Comparison of ENCODE assay signal across 13 cellular contexts in the genomic region with DNA sequence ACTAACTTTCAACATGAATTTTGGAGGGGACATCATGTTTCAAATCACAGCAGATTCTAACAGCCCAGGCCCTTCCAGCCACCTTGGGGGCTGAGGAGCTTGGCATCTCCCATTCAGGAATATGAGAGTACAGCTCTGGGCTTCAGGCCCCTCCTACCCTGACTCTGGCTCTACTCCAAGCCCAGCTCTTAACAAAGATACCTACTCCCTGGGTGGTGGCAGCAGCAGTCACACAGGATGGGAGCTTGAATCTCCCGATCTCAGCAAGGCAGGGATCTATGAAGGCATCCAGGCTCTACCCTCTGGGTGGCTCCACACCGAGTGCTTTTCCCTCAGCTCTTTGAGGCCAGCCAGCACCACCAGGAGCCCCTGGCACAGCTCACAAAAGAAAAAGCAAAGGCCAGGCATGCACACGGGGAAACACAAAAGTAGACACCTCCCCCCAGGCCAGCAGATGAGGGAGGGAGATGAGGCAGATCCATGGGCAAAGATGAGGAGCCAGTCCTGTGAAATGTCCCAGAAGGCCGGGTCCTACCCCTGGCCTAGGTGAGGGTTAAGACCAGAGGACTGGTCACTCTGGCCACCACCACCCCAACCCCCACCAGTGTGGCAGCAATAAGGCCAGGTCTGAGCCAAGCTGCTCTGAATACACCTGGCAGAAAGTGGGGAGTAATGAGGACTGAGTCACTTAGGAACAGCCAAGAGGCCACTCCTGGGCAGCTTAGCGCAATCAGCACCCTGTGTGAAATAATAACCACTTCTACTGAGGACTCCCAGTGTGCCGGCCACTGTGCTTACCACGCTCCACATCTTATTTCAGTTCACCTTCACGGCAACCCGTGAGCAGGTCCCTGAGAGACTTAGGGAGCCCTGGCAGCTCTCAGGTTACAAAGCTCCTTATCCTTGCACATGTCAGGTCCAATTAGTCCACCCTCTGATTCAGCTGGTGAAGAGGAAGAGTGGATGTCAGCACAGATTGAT. TPM values are rescaled to one million over a fixed set of nuclear protein-coding genes. Genes with fewer than 3 reads are reported as not detected.
DNase-seq lines count a peak whose midpoint lies in the region; ATAC-seq and TF ChIP-seq lines count a peak whose summit lies in the region.
"Had no signal": no experiment of that assay in that cellular context is flagged by ENCODE, and none has a peak within 500 bp of the region (broad histone marks: within the 10 kb centered on the region; RNA-seq: fewer than 3 reads in every experiment).

No MANE protein-coding gene starts in this region.

- no peaks in the 10 kb centered on the region for H3K4me1 ChIP-seq in Panc1 (ENCODE audit: control insufficient read depth, insufficient read depth, low read length)
- no peaks in the 10 kb centered on the region for H3K4me1 ChIP-seq in smooth muscle cell (ENCODE audit: low read depth)

- H2AFZ ChIP-seq in smooth muscle cell (ENCODE audit: low read depth), result no peak overlapping the region

- no peaks in the 10 kb centered on the region for H3F3A ChIP-seq in smooth muscle cell (ENCODE audit: low read depth)

- no TSS peak for BruUV-seq in Panc1 (replicated peaks; lab: Mats Ljungman, UMichigan)

- WGBS in smooth muscle cell (ENCODE audit: low lambda C conversion rate), result 80% methylated on average over 9 of the region's 9 CpGs

- intact Hi-C loops in Panc1 (cut with micrococcal nuclease; ENCODE audit: unreplicated experiment), result no loop called here

- H3K4me2 ChIP-seq in smooth muscle cell, result no peak overlapping the region

- H3K27ac ChIP-seq in Panc1 (ENCODE audit: low read length), result no peak overlapping the region
- no peak overlapping the region for H3K27ac ChIP-seq in smooth muscle cell (ENCODE audit: low read depth)
- H3K27ac ChIP-seq: 22Rv1 had no signal

- CTCF ChIA-PET in Panc1 (lab: Charles Lee), result interaction anchor here (0.5 to 0.7 kb wide), 2 partner anchors 11 to 47 kb away, joined by 4 read pairs; no protein-coding TSS in a partner anchor

- DNase-seq in DMS53 (lab: John Stamatoyannopoulos, UW) (peak; percentile 26), DMS53 treated with DMSO at 0.1 percent for 48 hours (lab: John Stamatoyannopoulos, UW; ENCODE audit: unreplicated experiment) (no peak), NCI-H1105 (lab: John Stamatoyannopoulos, UW) (peak; percentile 28), Panc1 (ENCODE audit: low read depth, low spot score) (no peak), mesenteric fat pad (ENCODE audit: low spot score) (peak; percentile 72), A172 (ENCODE audit: low spot score) (no peak), smooth muscle cell (lab: John Stamatoyannopoulos, UW; ENCODE audit: unreplicated experiment) (no peak)
- DNase-seq: central memory CD4-positive, alpha-beta T cell; EL had no signal

- H3K9me3 ChIP-seq in Panc1 (ENCODE audit: control insufficient read depth, insufficient read depth, low read depth, low read length) (no peaks in the 10 kb centered on the region), smooth muscle cell (replicated peaks; ENCODE audit: low read depth) (no peaks in the 10 kb centered on the region)

- H3K4me3 ChIP-seq in Panc1 (ENCODE audit: low read depth in 2 of 2, low read length in 2 of 2) (no peak overlapping the region), smooth muscle cell (no peak overlapping the region)

- H4K20me1 ChIP-seq in smooth muscle cell (ENCODE audit: low read depth), result no peaks in the 10 kb centered on the region

- TF ChIP-seq CTCF in Panc1 (IDR thresholded peaks at IDR 0.05) (no peak), smooth muscle cell (IDR thresholded peaks at IDR 0.05; ENCODE audit: borderline replicate concordance, insufficient read depth, poor library complexity, severe bottlenecking) (no peak)

- in situ Hi-C loops in Panc1 (cut with HindIII; ENCODE audit: low pct_unique_long_range_greater_than_20kb, low sequenced_read_pairs), result no loop called here

- no peak overlapping the region for H3K9ac ChIP-seq in smooth muscle cell (ENCODE audit: low read depth)

- POLR2A ChIA-PET in Panc1 (lab: Charles Lee), result interaction anchor here (0.6 kb wide), 1 partner anchor 25 kb away, joined by 4 read pairs; no protein-coding TSS in a partner anchor

- peaks cover 6% of the 10 kb centered on the region for H3K27me3 ChIP-seq in Panc1 (ENCODE audit: control insufficient read depth, insufficient read depth, low read length)
- H3K27me3 ChIP-seq in smooth muscle cell (ENCODE audit: low read depth), result peaks cover 22% of the 10 kb centered on the region

- ATAC-seq in Panc1 (peak; percentile 31; the same call in 1 of the 2 replicates), GM18867 (IDR thresholded peaks at IDR 0.05; ENCODE audit: unreplicated experiment) (no peak)

- no peaks in the 10 kb centered on the region for H3K79me2 ChIP-seq in smooth muscle cell (ENCODE audit: low read depth)

- H3K36me3 ChIP-seq in Panc1 (ENCODE audit: control insufficient read depth, insufficient read depth, low read length), result no peaks in the 10 kb centered on the region
- no peaks in the 10 kb centered on the region for H3K36me3 ChIP-seq in smooth muscle cell (ENCODE audit: low read depth)

RNA-seq across cellular contexts. Expression of a gene that starts 24.3 kb away (rescaled TPM):
- total RNA-seq in Panc1 (2021; ENCODE audit: unreplicated experiment) (not detected), mesenteric fat pad (not detected), smooth muscle cell (1.3 and 2.4 TPM in 2 replicates)
- polyA plus RNA-seq in Panc1 (2012; ENCODE audit: insufficient read length), result not detected
- not detected in 2 replicates for total RNA-seq in A172 (2014; rRNA removed; shearing (Covaris generic))
- polyA plus RNA-seq in smooth muscle cell, result 0.46 and 1.5 TPM in 2 replicates
- total RNA-seq: temporal lobe had no signal
- polyA plus RNA-seq: IgD-negative memory B cell had no signal

RNA-seq across cellular contexts. Expression of a gene that starts 37.8 kb away (rescaled TPM):
- total RNA-seq in Panc1 (2021; ENCODE audit: unreplicated experiment) (not detected), mesenteric fat pad (not detected), smooth muscle cell (0.36 TPM in 1 of 2 replicates, not detected in the other)
- not detected for polyA plus RNA-seq in Panc1 (2012; ENCODE audit: insufficient read length)
- not detected in 2 replicates for total RNA-seq in A172 (2014; rRNA removed; shearing (Covaris generic))
- polyA plus RNA-seq in smooth muscle cell, result 0.17 TPM in 1 of 2 replicates, not detected in the other
- total RNA-seq: temporal lobe had no signal
- polyA plus RNA-seq: IgD-negative memory B cell had no signal

Comparison
In these comparisons a context has a peak if more than half of its experiments do, and no peak if none do; other contexts are left out.
1. DNase-seq: peak in DMS53 (single experiment), NCI-H1105 (single experiment) and mesenteric fat pad (single experiment); none in DMS53 treated with DMSO at 0.1 percent for 48 hours (single experiment), Panc1 (single experiment), A172 (single experiment) and smooth muscle cell (single experiment).